ENCODE assay signal across 8 cellular contexts in genomic region chr7:121395961-121396757, GRCh38. TPM values are rescaled to one million over a fixed set of nuclear protein-coding genes. Genes with fewer than 3 reads are reported as not detected.
DNase-seq lines count a peak whose midpoint lies in the region; ATAC-seq and TF ChIP-seq lines count a peak whose summit lies in the region.

Gene FAM3C, minus strand, starts transcription at chr7:121396308. Its CDS starts 13,339 bp downstream, at chr7:121382969.

- peaks cover 36% of the 10 kb centered on the region for H3K4me1 Mint-ChIP-seq in T-helper 1 cell treated with Interleukin-12 subunit alpha and Interleukin-12 subunit beta and Interleukin-4 antibody, amounts not matched to agents 30 μg/mL and 1 μg/mL, for 36 hours (ENCODE audit: low read depth)

- H3K4me1 ChIP-seq in right atrium auricular region, result peaks cover 0 to 16% of the 10 kb centered on the region in 2 donors
- no peaks in the 10 kb centered on the region for H3K4me1 ChIP-seq in uterus

- H3K9me3 ChIP-seq in right atrium auricular region (no peaks in the 10 kb centered on the region), uterus (no peaks in the 10 kb centered on the region)

- in situ Hi-C loops in GM13976 (cut with MboI; ENCODE audit: low sequenced_read_pairs, unreplicated experiment), result no loop called here

- no peaks in the 10 kb centered on the region for H3K27me3 Mint-ChIP-seq in T-helper 1 cell treated with Interleukin-12 subunit alpha and Interleukin-12 subunit beta and Interleukin-4 antibody, amounts not matched to agents 30 μg/mL and 1 μg/mL, for 36 hours (ENCODE audit: low read depth)

- H3K27ac ChIP-seq in right atrium auricular region (peak within 1 kb of the TSS; percentile 85 to 87), uterus (peak within 1 kb of the TSS; percentile 87 to 92)

- H3K4me3 Mint-ChIP-seq in T-helper 1 cell treated with Interleukin-12 subunit alpha and Interleukin-12 subunit beta and Interleukin-4 antibody, amounts not matched to agents 30 μg/mL and 1 μg/mL, for 36 hours, result peak within 1 kb of the TSS; percentile 92

- peak; percentile 94 for DNase-seq in GM13976 (ENCODE audit: low spot score)
- peak; percentile 94 for DNase-seq in NCI-H146 (lab: John Stamatoyannopoulos, UW)
- DNase-seq in amygdala (lab: John Stamatoyannopoulos, UW), result peak; percentile 19 to 95 (median 83)
- DNase-seq in right atrium auricular region (ENCODE audit: low spot score), result peak; percentile 84
- DNase-seq in pulmonary artery endothelial cell (ENCODE audit: low read depth, low spot score), result peak; percentile 78
- peak; percentile 87 to 92 for DNase-seq in uterus

- peak; percentile 85 for ATAC-seq in HG02840 (IDR thresholded peaks at IDR 0.05; ENCODE audit: low FRiP score, unreplicated experiment)

- intact Hi-C loops in uterus (cut with DNase I; ENCODE audit: low total_unique reads), result no loop called here

- H3K9me3 Mint-ChIP-seq in T-helper 1 cell treated with Interleukin-12 subunit alpha and Interleukin-12 subunit beta and Interleukin-4 antibody, amounts not matched to agents 30 μg/mL and 1 μg/mL, for 36 hours, result no peaks in the 10 kb centered on the region

- peak; percentile 55 to 93 for TF ChIP-seq POLR2A in uterus (IDR thresholded peaks at IDR 0.05)

- peak within 1 kb of the TSS; percentile 89 for H3K27ac Mint-ChIP-seq in T-helper 1 cell treated with Interleukin-12 subunit alpha and Interleukin-12 subunit beta and Interleukin-4 antibody, amounts not matched to agents 30 μg/mL and 1 μg/mL, for 36 hours

- H3K36me3 ChIP-seq in right atrium auricular region (no peaks in the 10 kb centered on the region), uterus (no peaks in the 10 kb centered on the region)

- no peaks in the 10 kb centered on the region for H3K27me3 ChIP-seq in right atrium auricular region
- H3K27me3 ChIP-seq in uterus, result no peaks in the 10 kb centered on the region

- H3K36me3 Mint-ChIP-seq in T-helper 1 cell treated with Interleukin-12 subunit alpha and Interleukin-12 subunit beta and Interleukin-4 antibody, amounts not matched to agents 30 μg/mL and 1 μg/mL, for 36 hours (ENCODE audit: low read depth), result peaks cover 17% of the 10 kb centered on the region

- TF ChIP-seq CTCF in GM13976 (IDR thresholded peaks at IDR 0.05; ENCODE audit: borderline replicate concordance, control extremely low read depth, extremely low read depth, insufficient read depth, missing control alignments) (peak; percentile 91), right atrium auricular region (IDR thresholded peaks at IDR 0.05) (peak; percentile 98 to 99), uterus (IDR thresholded peaks at IDR 0.05) (peak; percentile 82 to 99 (median 97))

- peak within 1 kb of the TSS; percentile 72 to 92 for H3K4me3 ChIP-seq in right atrium auricular region
- H3K4me3 ChIP-seq in uterus, result peak within 1 kb of the TSS; percentile 52 to 78

RNA-seq across cellular contexts. Expression of gene FAM3C, which starts in this region (rescaled TPM):
- total RNA-seq in right atrium auricular region (10 to 100 TPM; 45.9 to 69.8 TPM), pulmonary artery endothelial cell (45.2 and 64.6 TPM in 2 replicates), uterus (100 to 1,000 TPM in 1 of 4 donors, 10 to 100 TPM in 3; 36.1 to 104 (median 65.8) TPM)

Comparison
In these comparisons a context has a peak if more than half of its experiments do, and no peak if none do; other contexts are left out.
1. Peak in every context shown above with its lines: DNase-seq, ATAC-seq, H3K4me3 ChIP-seq and H3K27ac ChIP-seq.